8 cellular contexts compared by ENCODE assay signal in genomic region chr10:18658992-18659783, GRCh38. TPM values are rescaled to one million over a fixed set of nuclear protein-coding genes. Genes with fewer than 3 reads are reported as not detected.
DNase-seq lines count a peak whose midpoint lies in the region; ATAC-seq and TF ChIP-seq lines count a peak whose summit lies in the region.

Gene ARL5B, plus strand, starts transcription at chr10:18659431. Its CDS starts 207 bp downstream, at chr10:18659638.

- H3K79me2 ChIP-seq in osteoblast (ENCODE audit: insufficient read depth, low read length), result peaks cover 51% of the 10 kb centered on the region

- no peaks in the 10 kb centered on the region for H3K9me3 ChIP-seq in osteoblast (ENCODE audit: low read depth, low read length)
- H3K9me3 ChIP-seq in thoracic aorta, result no peaks in the 10 kb centered on the region

- peaks cover 7% of the 10 kb centered on the region for H4K20me1 ChIP-seq in osteoblast (ENCODE audit: insufficient read depth, low read length)

- peak within 1 kb of the TSS; percentile 99 for H3K4me3 Mint-ChIP-seq in activated naive CD8-positive, alpha-beta T cell treated with anti-CD3 and anti-CD28 coated beads for 36 hours
- H3K4me3 Mint-ChIP-seq in glutamatergic neuron (ENCODE audit: unreplicated experiment), result peak within 1 kb of the TSS; percentile 96

- TF ChIP-seq CTCF in glutamatergic neuron (IDR thresholded peaks at IDR 0.05; ENCODE audit: partially characterized antibody, unreplicated experiment) (no peak), osteoblast (IDR thresholded peaks at IDR 0.05; ENCODE audit: extremely low read depth, low read depth, low read length) (no peak), thoracic aorta (IDR thresholded peaks at IDR 0.05) (no peak)

- H2AFZ ChIP-seq in osteoblast (ENCODE audit: low read length), result peak within 1 kb of the TSS; percentile 81

- no peaks in the 10 kb centered on the region for H3K27me3 Mint-ChIP-seq in activated naive CD8-positive, alpha-beta T cell treated with anti-CD3 and anti-CD28 coated beads for 36 hours
- peaks cover 10% of the 10 kb centered on the region for H3K27me3 Mint-ChIP-seq in glutamatergic neuron (ENCODE audit: unreplicated experiment)

- H3K27me3 ChIP-seq in osteoblast (ENCODE audit: insufficient read depth, low read length), result no peaks in the 10 kb centered on the region
- no peaks in the 10 kb centered on the region for H3K27me3 ChIP-seq in thoracic aorta (replicated peaks; ENCODE audit: insufficient read depth)

- peak within 1 kb of the TSS; percentile 97 for H3K4me3 ChIP-seq in GM08714 (ENCODE audit: low read length)
- H3K4me3 ChIP-seq in osteoblast (ENCODE audit: insufficient read depth, low read length), result peak within 1 kb of the TSS; percentile 92
- H3K4me3 ChIP-seq in thoracic aorta, result peak within 1 kb of the TSS; percentile 96

- H3K4me1 ChIP-seq in osteoblast (ENCODE audit: insufficient read depth, low read length) (peaks cover 10% of the 10 kb centered on the region), thoracic aorta (ENCODE audit: control insufficient read depth in 1 of 2, low read depth in 2 of 2) (peaks cover 18 to 41% of the 10 kb centered on the region in 2 donors)

- ATAC-seq in HG02588 (IDR thresholded peaks at IDR 0.05; ENCODE audit: unreplicated experiment) (peak; percentile 91), thoracic aorta (ENCODE audit: insufficient number of reproducible peaks, low FRiP score, low read depth) (peak; percentile 99)

- H3K36me3 Mint-ChIP-seq in activated naive CD8-positive, alpha-beta T cell treated with anti-CD3 and anti-CD28 coated beads for 36 hours, result peaks cover 24% of the 10 kb centered on the region
- H3K36me3 Mint-ChIP-seq in glutamatergic neuron (ENCODE audit: unreplicated experiment), result no peaks in the 10 kb centered on the region

- H3K36me3 ChIP-seq in osteoblast (ENCODE audit: insufficient read depth, low read length), result no peaks in the 10 kb centered on the region
- H3K36me3 ChIP-seq in thoracic aorta, result no peaks in the 10 kb centered on the region

- peaks cover 34% of the 10 kb centered on the region for H3K4me1 Mint-ChIP-seq in activated naive CD8-positive, alpha-beta T cell treated with anti-CD3 and anti-CD28 coated beads for 36 hours
- peaks cover 13% of the 10 kb centered on the region for H3K4me1 Mint-ChIP-seq in glutamatergic neuron (ENCODE audit: low read depth, unreplicated experiment)

- peak within 1 kb of the TSS; percentile 95 for H3K27ac Mint-ChIP-seq in activated naive CD8-positive, alpha-beta T cell treated with anti-CD3 and anti-CD28 coated beads for 36 hours
- H3K27ac Mint-ChIP-seq in glutamatergic neuron (ENCODE audit: unreplicated experiment), result peak within 1 kb of the TSS; percentile 97

- H3K4me2 ChIP-seq in osteoblast (ENCODE audit: insufficient read depth, low read length), result peak within 1 kb of the TSS; percentile 90

- DNase-seq in NCI-H1092 (lab: John Stamatoyannopoulos, UW) (peak; percentile 93), SKM-1 treated with dmso at 0.1 percent for 144 hours (lab: John Stamatoyannopoulos, UW; ENCODE audit: unreplicated experiment) (peak; percentile 56), glutamatergic neuron (peak; percentile 99), osteoblast (ENCODE audit: insufficient read length, low spot score, missing footprints) (peak; percentile 96), thoracic aorta (ENCODE audit: low spot score) (peak; percentile 96)
- DNase-seq in activated naive CD8-positive, alpha-beta T cell treated with anti-CD3 and anti-CD28 coated beads for 36 hours, result peak; percentile 92

- H3K27ac ChIP-seq in osteoblast (ENCODE audit: low read depth, low read length) (peak within 1 kb of the TSS; percentile 97), thoracic aorta (peak within 1 kb of the TSS; percentile 98)

- no peaks in the 10 kb centered on the region for H3K9me3 Mint-ChIP-seq in activated naive CD8-positive, alpha-beta T cell treated with anti-CD3 and anti-CD28 coated beads for 36 hours
- H3K9me3 Mint-ChIP-seq in glutamatergic neuron (ENCODE audit: unreplicated experiment), result peaks cover 8% of the 10 kb centered on the region

RNA-seq across cellular contexts. Expression of gene ARL5B, which starts in this region (rescaled TPM):
- total RNA-seq in activated naive CD8-positive, alpha-beta T cell treated with anti-CD3 and anti-CD28 coated beads for 36 hours, result 10 to 100 TPM; 12.9 TPM
- 41.4 TPM for total RNA-seq in glutamatergic neuron (ENCODE audit: unreplicated experiment)
- 19.5 and 19.7 TPM in 2 replicates for total RNA-seq in osteoblast
- total RNA-seq in thoracic aorta, result 10 to 100 TPM; 10.2 to 18.6 TPM

Comparison
In these comparisons a context has a peak if more than half of its experiments do, and no peak if none do; other contexts are left out.
1. Peak in every context shown above with its lines: DNase-seq, ATAC-seq, H3K4me3 ChIP-seq and H3K27ac ChIP-seq.